8 cellular contexts compared by ENCODE assay signal in genomic region chr5:109411175-109411514, GRCh38. TPM values are rescaled to one million over a fixed set of nuclear protein-coding genes. Genes with fewer than 3 reads are reported as not detected.
DNase-seq lines count a peak whose midpoint lies in the region; ATAC-seq, FAIRE-seq and TF ChIP-seq lines count a peak whose summit lies in the region.

No MANE protein-coding gene starts in this region.

- peak overlapping the region; percentile 59 to 95 for H3K9ac ChIP-seq in kidney (ENCODE audit: low read length in 2 of 2)

- H3K4me1 Mint-ChIP-seq in T-helper 1 cell treated with Interleukin-12 subunit alpha and Interleukin-12 subunit beta and Interleukin-4 antibody, amounts not matched to agents 30 μg/mL and 1 μg/mL, for 36 hours (ENCODE audit: low read depth), result peaks cover 22% of the 10 kb centered on the region
- H3K4me1 Mint-ChIP-seq in activated naive CD8-positive, alpha-beta T cell treated with anti-CD3 and anti-CD28 coated beads, Interleukin-2, amount 10 ng/mL, durations not matched to agents 7 days and 5 days, result peaks cover 19% of the 10 kb centered on the region

- H3K4me3 Mint-ChIP-seq in T-helper 1 cell treated with Interleukin-12 subunit alpha and Interleukin-12 subunit beta and Interleukin-4 antibody, amounts not matched to agents 30 μg/mL and 1 μg/mL, for 36 hours, result peak overlapping the region; percentile 97
- H3K4me3 Mint-ChIP-seq in activated naive CD8-positive, alpha-beta T cell treated with anti-CD3 and anti-CD28 coated beads, Interleukin-2, amount 10 ng/mL, durations not matched to agents 7 days and 5 days, result peak overlapping the region; percentile 95

- TF ChIP-seq CTCF in kidney (IDR thresholded peaks at IDR 0.05; ENCODE audit: borderline replicate concordance, extremely low read depth, insufficient read depth), result no peak

- FAIRE-seq in kidney (lab: Jason Lieb, UNC), result no peak

- peaks cover 17% of the 10 kb centered on the region for H3K9me3 Mint-ChIP-seq in T-helper 1 cell treated with Interleukin-12 subunit alpha and Interleukin-12 subunit beta and Interleukin-4 antibody, amounts not matched to agents 30 μg/mL and 1 μg/mL, for 36 hours
- H3K9me3 Mint-ChIP-seq in activated naive CD8-positive, alpha-beta T cell treated with anti-CD3 and anti-CD28 coated beads, Interleukin-2, amount 10 ng/mL, durations not matched to agents 7 days and 5 days, result peaks cover 13% of the 10 kb centered on the region

- H3K27me3 Mint-ChIP-seq in T-helper 1 cell treated with Interleukin-12 subunit alpha and Interleukin-12 subunit beta and Interleukin-4 antibody, amounts not matched to agents 30 μg/mL and 1 μg/mL, for 36 hours (ENCODE audit: low read depth), result no peaks in the 10 kb centered on the region
- H3K27me3 Mint-ChIP-seq in activated naive CD8-positive, alpha-beta T cell treated with anti-CD3 and anti-CD28 coated beads, Interleukin-2, amount 10 ng/mL, durations not matched to agents 7 days and 5 days, result no peaks in the 10 kb centered on the region

- POLR2A ChIA-PET in activated naive CD8-positive, alpha-beta T cell treated with anti-CD3 and anti-CD28 coated beads, Interleukin-2, amount 10 ng/mL, durations not matched to agents 7 days and 5 days (lab: Charles Lee), result interaction anchor here (2.1 kb wide), 1 partner anchor 1030 kb away, joined by 8 read pairs; the partner anchor contains the start of gene FBXL17

- peak overlapping the region; percentile 92 to 99 for H3K27ac ChIP-seq in kidney (ENCODE audit: low read depth in 2 of 2, low read length in 2 of 2)

- H3K27ac Mint-ChIP-seq in T-helper 1 cell treated with Interleukin-12 subunit alpha and Interleukin-12 subunit beta and Interleukin-4 antibody, amounts not matched to agents 30 μg/mL and 1 μg/mL, for 36 hours, result peak overlapping the region; percentile 99
- H3K27ac Mint-ChIP-seq in activated naive CD8-positive, alpha-beta T cell treated with anti-CD3 and anti-CD28 coated beads, Interleukin-2, amount 10 ng/mL, durations not matched to agents 7 days and 5 days, result peak overlapping the region; percentile 100

- intact Hi-C loops in kidney (cut with DNase I), result no loop called here

- peaks cover 0 to 4% of the 10 kb centered on the region in 2 donors for H3K9me3 ChIP-seq in kidney (ENCODE audit: control insufficient read depth in 1 of 2, low read length in 2 of 2)

- H3K4me1 ChIP-seq in kidney (ENCODE audit: control insufficient read depth in 1 of 2, insufficient read depth in 1 of 2, low read depth in 1 of 2, low read length in 2 of 2), result peaks cover 0 to 22% of the 10 kb centered on the region in 2 donors

- peaks cover 11% of the 10 kb centered on the region for H3K36me3 Mint-ChIP-seq in T-helper 1 cell treated with Interleukin-12 subunit alpha and Interleukin-12 subunit beta and Interleukin-4 antibody, amounts not matched to agents 30 μg/mL and 1 μg/mL, for 36 hours (ENCODE audit: low read depth)
- H3K36me3 Mint-ChIP-seq in activated naive CD8-positive, alpha-beta T cell treated with anti-CD3 and anti-CD28 coated beads, Interleukin-2, amount 10 ng/mL, durations not matched to agents 7 days and 5 days, result peaks cover 12% of the 10 kb centered on the region

- H3K4me3 ChIP-seq in kidney (ENCODE audit: low read length in 2 of 2), result peak overlapping the region; percentile 82 to 97

- DNase-seq in T-helper 1 cell, result no peak
- no peak for DNase-seq in activated naive CD8-positive, alpha-beta T cell treated with anti-CD3 and anti-CD28 coated beads, Interleukin-2, amount 10 ng/mL, durations not matched to agents 7 days and 5 days
- DNase-seq in kidney, result no peak
- peak; percentile 66 for DNase-seq in superior temporal gyrus (ENCODE audit: extremely low spot score)
- DNase-seq in iPS-NIHi7 (ENCODE audit: extremely low spot score), result no peak
- no peak for DNase-seq in NCI-H510A treated with DMSO at 0.1 percent for 48 hours (lab: John Stamatoyannopoulos, UW)

- ATAC-seq in activated naive CD8-positive, alpha-beta T cell treated with anti-CD3 and anti-CD28 coated beads, Interleukin-2, amount 10 ng/mL, durations not matched to agents 7 days and 5 days (ENCODE audit: low read depth), result no peak
- no peak for ATAC-seq in HG02642 (IDR thresholded peaks at IDR 0.05; ENCODE audit: poor library complexity, unreplicated experiment)

- H3K36me3 ChIP-seq in kidney (ENCODE audit: control insufficient read depth in 1 of 2, insufficient read depth in 2 of 2, low read length in 2 of 2), result no peaks in the 10 kb centered on the region

RNA-seq across cellular contexts. Expression of gene PJA2, which starts 1.4 kb away (rescaled TPM):
- 10 to 100 TPM; 72.2 to 75.6 TPM for total RNA-seq in activated naive CD8-positive, alpha-beta T cell treated with anti-CD3 and anti-CD28 coated beads, Interleukin-2, amount 10 ng/mL, durations not matched to agents 7 days and 5 days
- total RNA-seq in kidney, result 103 TPM
- 30.3 TPM for polyA plus RNA-seq in kidney (ENCODE audit: insufficient read depth, low read depth, low replicate concordance)
